ENCODE assay signal across 17 cellular contexts in the genomic region with DNA sequence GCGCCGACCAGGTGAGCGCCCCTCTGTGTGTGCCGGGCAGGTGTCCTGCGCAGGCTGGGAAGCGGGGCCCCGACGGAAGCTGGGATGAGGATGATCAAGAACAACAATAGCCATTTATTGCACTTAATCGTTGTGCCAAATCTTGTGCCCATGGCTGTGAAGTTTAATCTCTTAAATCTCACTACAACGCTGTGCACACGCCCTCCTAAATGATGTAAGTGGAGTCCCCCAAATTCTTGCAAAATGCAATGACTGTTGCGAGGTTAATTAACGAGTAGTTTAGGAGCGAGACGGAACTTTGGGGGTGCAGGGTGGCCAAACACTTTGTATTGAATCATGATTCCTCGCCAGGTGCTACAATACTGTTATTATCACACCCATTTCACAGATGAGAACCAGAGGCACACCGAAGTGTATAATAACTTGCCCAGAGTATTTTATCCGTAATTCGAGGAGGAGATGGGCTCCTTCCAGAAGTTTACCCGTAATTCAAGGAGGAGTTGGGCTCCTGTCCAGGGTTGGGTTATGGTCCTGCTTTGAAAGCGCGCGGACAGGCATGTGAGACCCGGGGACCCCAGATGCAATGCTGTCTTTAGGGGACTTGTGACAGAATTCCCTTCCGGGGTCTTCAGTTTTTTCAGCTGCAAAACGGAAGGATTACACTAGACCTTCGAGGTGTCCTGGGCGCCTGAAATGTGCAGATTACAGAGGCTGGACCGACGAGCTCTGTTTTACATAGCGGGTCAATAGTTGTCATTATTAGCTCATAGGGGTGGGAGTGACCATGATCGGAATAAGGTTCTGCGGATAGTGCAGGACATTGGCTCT. TPM values are rescaled to one million over a fixed set of nuclear protein-coding genes. Genes with fewer than 3 reads are reported as not detected.
DNase-seq lines count a peak whose midpoint lies in the region; ATAC-seq, FAIRE-seq and TF ChIP-seq lines count a peak whose summit lies in the region.
"Had no signal": no experiment of that assay in that cellular context is flagged by ENCODE, and none has a peak within 500 bp of the region (broad histone marks: within the 10 kb centered on the region; RNA-seq: fewer than 3 reads in every experiment).

No MANE protein-coding gene starts in this region.

- H3K4me2 ChIP-seq in endothelial cell of umbilical vein (ENCODE audit: insufficient read depth, low read length) = no peak overlapping the region
- peak overlapping the region; percentile 87 for H3K4me2 ChIP-seq in neural progenitor cell

- BruUV-seq in endothelial cell of umbilical vein (replicated peaks; lab: Mats Ljungman, UMichigan) = no TSS peak

- H3K4me1 Mint-ChIP-seq in T-helper 2 cell treated with Interferon-gamma antibody and Interleukin-4, amounts not matched to agents 5 μg/mL and 100 μg/mL, for 36 hours (ENCODE audit: low read depth) = no peaks in the 10 kb centered on the region
- peaks cover 22% of the 10 kb centered on the region for H3K4me1 Mint-ChIP-seq in neural progenitor cell
- peaks cover 12% of the 10 kb centered on the region for H3K4me1 Mint-ChIP-seq in type B pancreatic cell (ENCODE audit: unreplicated experiment)

- FAIRE-seq in endothelial cell of umbilical vein (lab: Jason Lieb, UNC) = no peak

- H3K4me3 ChIP-seq in endothelial cell of umbilical vein (replicated peaks in 1 of 3; ENCODE audit: insufficient read depth in 1 of 3, low read depth in 1 of 3, low read length in 3 of 3) (no peak overlapping the region), neural progenitor cell (peak overlapping the region; percentile 52)

- no peak overlapping the region for H2AFZ ChIP-seq in endothelial cell of umbilical vein (ENCODE audit: low read depth, low read length)
- H2AFZ ChIP-seq in neural progenitor cell (replicated peaks) = peak overlapping the region; percentile 70

- POLR2A ChIA-PET in endothelial cell of umbilical vein (lab: Charles Lee) = no interaction called here

- H4K20me1 ChIP-seq in endothelial cell of umbilical vein (replicated peaks; ENCODE audit: control insufficient read depth, extremely low read depth, insufficient read depth, low read length) (no peaks in the 10 kb centered on the region), neural progenitor cell (ENCODE audit: low read depth) (peaks cover 11% of the 10 kb centered on the region)

- H3K4me1 ChIP-seq in endothelial cell of umbilical vein (ENCODE audit: control insufficient read depth, extremely low read depth, insufficient read depth, low read length) (no peaks in the 10 kb centered on the region), neural progenitor cell (peaks cover 20% of the 10 kb centered on the region)

- no peak overlapping the region for H3K27ac Mint-ChIP-seq in T-helper 2 cell treated with Interferon-gamma antibody and Interleukin-4, amounts not matched to agents 5 μg/mL and 100 μg/mL, for 36 hours
- H3K27ac Mint-ChIP-seq in neural progenitor cell (no peak overlapping the region), type B pancreatic cell (no peak overlapping the region)
- H3K27ac Mint-ChIP-seq: memory B cell had no signal

- no peak overlapping the region for H3K27ac ChIP-seq in endothelial cell of umbilical vein (ENCODE audit: insufficient read depth, low read depth, low read length)
- H3K27ac ChIP-seq in neural progenitor cell = no peak overlapping the region
- H3K27ac ChIP-seq: Peyer's patch, prostate gland had no signal

- dilution Hi-C loops in endothelial cell of umbilical vein (cut with MboI; ENCODE audit: extremely low pct_ligation_motif_present, low sequenced_read_pairs) = no loop called here

- no peaks in the 10 kb centered on the region for H3K79me2 ChIP-seq in endothelial cell of umbilical vein (ENCODE audit: control insufficient read depth, insufficient read depth, low read length)
- no peaks in the 10 kb centered on the region for H3K79me2 ChIP-seq in neural progenitor cell (ENCODE audit: low read depth)

- H3K27me3 ChIP-seq in endothelial cell of umbilical vein (ENCODE audit: control insufficient read depth in 2 of 2, insufficient read depth in 2 of 2, low read length in 2 of 2) (peaks cover 61 to 62% of the 10 kb centered on the region in 2 experiments), neural progenitor cell (peaks cover 83% of the 10 kb centered on the region)

- TF ChIP-seq CTCF in endothelial cell of umbilical vein (IDR thresholded peaks at IDR 0.05; ENCODE audit: extremely low read depth in 1 of 2, insufficient read depth in 1 of 2, low read depth in 1 of 2, low read length in 2 of 2) (no peak), neural progenitor cell (IDR thresholded peaks at IDR 0.05) (no peak), type B pancreatic cell (conservative IDR thresholded peaks at IDR 0.05) (no peak)

- H3F3A ChIP-seq in neural progenitor cell (ENCODE audit: low read depth) = peaks cover 17% of the 10 kb centered on the region

- CTCF ChIA-PET in endothelial cell of umbilical vein (lab: Charles Lee) = interaction anchor here (1.9 kb wide), 1 partner anchor 13 kb away, joined by 10 read pairs; no protein-coding TSS in a partner anchor

- H3K36me3 Mint-ChIP-seq in T-helper 2 cell treated with Interferon-gamma antibody and Interleukin-4, amounts not matched to agents 5 μg/mL and 100 μg/mL, for 36 hours (ENCODE audit: low read depth) = no peaks in the 10 kb centered on the region
- H3K36me3 Mint-ChIP-seq in neural progenitor cell = no peaks in the 10 kb centered on the region
- no peaks in the 10 kb centered on the region for H3K36me3 Mint-ChIP-seq in type B pancreatic cell
- H3K36me3 Mint-ChIP-seq: memory B cell had no signal

- peak overlapping the region; percentile 5 for H3K4me3 Mint-ChIP-seq in T-helper 2 cell treated with Interferon-gamma antibody and Interleukin-4, amounts not matched to agents 5 μg/mL and 100 μg/mL, for 36 hours
- H3K4me3 Mint-ChIP-seq in neural progenitor cell (peak overlapping the region; percentile 83), type B pancreatic cell (peak overlapping the region; percentile 87)
- H3K4me3 Mint-ChIP-seq: memory B cell had no signal

- no peak overlapping the region for H3K9ac ChIP-seq in endothelial cell of umbilical vein (replicated peaks; ENCODE audit: extremely low read depth, insufficient read depth, low read length)
- H3K9ac ChIP-seq in neural progenitor cell = no peak overlapping the region

- H3K36me3 ChIP-seq in endothelial cell of umbilical vein (ENCODE audit: control insufficient read depth in 2 of 2, extremely low read depth in 1 of 2, insufficient read depth in 2 of 2, low read length in 2 of 2) = no peaks in the 10 kb centered on the region
- no peaks in the 10 kb centered on the region for H3K36me3 ChIP-seq in neural progenitor cell
- H3K36me3 ChIP-seq: Peyer's patch, prostate gland had no signal

- H3K9me1 ChIP-seq in endothelial cell of umbilical vein (replicated peaks; ENCODE audit: control insufficient read depth, extremely low read depth, insufficient read depth, low read length) = no peaks in the 10 kb centered on the region

- peaks cover 68% of the 10 kb centered on the region for H3K27me3 Mint-ChIP-seq in T-helper 2 cell treated with Interferon-gamma antibody and Interleukin-4, amounts not matched to agents 5 μg/mL and 100 μg/mL, for 36 hours (ENCODE audit: low read depth)
- H3K27me3 Mint-ChIP-seq in neural progenitor cell (ENCODE audit: insufficient read depth, low read depth) (peaks cover 63% of the 10 kb centered on the region), type B pancreatic cell (peaks cover 82% of the 10 kb centered on the region)

- DNase-seq in T-helper 2 cell treated with Interferon-gamma antibody and Interleukin-4, amounts not matched to agents 5 μg/mL and 100 μg/mL, for 36 hours (ENCODE audit: low spot score) = no peak
- DNase-seq in T-helper 2 cell = no peak
- DNase-seq in endothelial cell of umbilical vein (ENCODE audit: low read depth, low spot score) = no peak
- no peak for DNase-seq in neural progenitor cell (ENCODE audit: low spot score)
- no peak for DNase-seq in type B pancreatic cell (ENCODE audit: extremely low spot score, unreplicated experiment)
- no peak for DNase-seq in stimulated activated CD4-positive, alpha-beta T cell treated with anti-CD3 and anti-CD28 coated beads, Interleukin-2, amount 100 ng/mL, for 24 hours
- DNase-seq in EL = no peak
- DNase-seq: activated CD4-positive, alpha-beta T cell treated with anti-CD3 and anti-CD28 coated beads for 48 hours; activated T-cell treated with anti-CD3 and anti-CD28 coated beads, Interleukin-2, amount 50 U/mL, for 48 hours; aorta; Peyer's patch had no signal

- intact Hi-C loops in endothelial cell of umbilical vein (cut with micrococcal nuclease) = no loop called here

- no peak for ATAC-seq in GM21515 (IDR thresholded peaks at IDR 0.05; ENCODE audit: unreplicated experiment)

- H3K9me3 Mint-ChIP-seq in T-helper 2 cell treated with Interferon-gamma antibody and Interleukin-4, amounts not matched to agents 5 μg/mL and 100 μg/mL, for 36 hours = no peaks in the 10 kb centered on the region
- no peaks in the 10 kb centered on the region for H3K9me3 Mint-ChIP-seq in neural progenitor cell
- H3K9me3 Mint-ChIP-seq in type B pancreatic cell = no peaks in the 10 kb centered on the region
- H3K9me3 Mint-ChIP-seq: memory B cell had no signal

- no peak for TF ChIP-seq POLR2A in endothelial cell of umbilical vein (IDR thresholded peaks at IDR 0.05; ENCODE audit: low read depth, low read length)

- H3K9me3 ChIP-seq in endothelial cell of umbilical vein (replicated peaks; ENCODE audit: control insufficient read depth, insufficient read depth, low read length) (no peaks in the 10 kb centered on the region), neural progenitor cell (ENCODE audit: low read depth) (no peaks in the 10 kb centered on the region)
- H3K9me3 ChIP-seq: Peyer's patch, prostate gland had no signal

RNA-seq across cellular contexts. Expression of a gene that starts 1.0 kb away (rescaled TPM):
- total RNA-seq in endothelial cell of umbilical vein (not detected in 2 replicates), neural progenitor cell (ENCODE audit: low replicate concordance) (0.04 and 0.06 TPM in 2 replicates), type B pancreatic cell (ENCODE audit: low replicate concordance) (0.70 and 1.2 TPM in 2 replicates)
- not detected in 2 replicates for polyA plus RNA-seq in endothelial cell of umbilical vein
- polyA plus RNA-seq in endothelial cell of umbilical vein (2011; cell fraction: cytosol; rRNA removed) = not detected in 2 replicates
- not detected in 2 replicates for polyA plus RNA-seq in endothelial cell of umbilical vein (2011; cell fraction: nucleus; rRNA removed)
- polyA plus RNA-seq in endothelial cell of umbilical vein (2012) = not detected in 2 replicates
- not detected in 2 replicates for polyA minus RNA-seq in endothelial cell of umbilical vein
- not detected for polyA minus RNA-seq in endothelial cell of umbilical vein (2011; cell fraction: cytosol; rRNA and poly(A)+ RNA removed)
- polyA minus RNA-seq in endothelial cell of umbilical vein (2011; cell fraction: nucleus; rRNA and poly(A)+ RNA removed) = not detected in 2 replicates
- total RNA-seq: A172; NCI-H460; T-helper 1 cell treated with Interleukin-12 subunit alpha and Interleukin-12 subunit beta and Interleukin-4 antibody, amounts not matched to agents 30 ng/mL and 1 ng/mL, for 36 hours had no signal

RNA-seq across cellular contexts. Expression of a gene that starts 33.5 kb away (rescaled TPM):
- total RNA-seq in endothelial cell of umbilical vein (not detected in 2 replicates), neural progenitor cell (ENCODE audit: low replicate concordance) (0.28 TPM in 1 of 2 replicates, not detected in the other), type B pancreatic cell (ENCODE audit: low replicate concordance) (30.3 and 54.3 TPM in 2 replicates)
- polyA plus RNA-seq in endothelial cell of umbilical vein = not detected in 2 replicates
- not detected in 2 replicates for polyA plus RNA-seq in endothelial cell of umbilical vein (2011; cell fraction: cytosol; rRNA removed)
- polyA plus RNA-seq in endothelial cell of umbilical vein (2011; cell fraction: nucleus; rRNA removed) = not detected in 2 replicates
- polyA plus RNA-seq in endothelial cell of umbilical vein (2012) = 3.5 and 5.9 TPM in 2 replicates
- polyA minus RNA-seq in endothelial cell of umbilical vein = not detected in 2 replicates
- polyA minus RNA-seq in endothelial cell of umbilical vein (2011; cell fraction: cytosol; rRNA and poly(A)+ RNA removed) = not detected
- polyA minus RNA-seq in endothelial cell of umbilical vein (2011; cell fraction: nucleus; rRNA and poly(A)+ RNA removed) = not detected in 2 replicates
- total RNA-seq: A172; NCI-H460; T-helper 1 cell treated with Interleukin-12 subunit alpha and Interleukin-12 subunit beta and Interleukin-4 antibody, amounts not matched to agents 30 ng/mL and 1 ng/mL, for 36 hours had no signal

RNA-seq across cellular contexts. Expression of a gene that starts 44.8 kb away (rescaled TPM):
- total RNA-seq in endothelial cell of umbilical vein = not detected in 2 replicates
- not detected in 2 replicates for polyA plus RNA-seq in endothelial cell of umbilical vein
- polyA plus RNA-seq in endothelial cell of umbilical vein (2011; cell fraction: cytosol; rRNA removed) = not detected in 2 replicates
- polyA plus RNA-seq in endothelial cell of umbilical vein (2011; cell fraction: nucleus; rRNA removed) = not detected in 2 replicates
- 0.07 and 0.40 TPM in 2 replicates for polyA plus RNA-seq in endothelial cell of umbilical vein (2012)
- polyA minus RNA-seq in endothelial cell of umbilical vein = not detected in 2 replicates
- not detected for polyA minus RNA-seq in endothelial cell of umbilical vein (2011; cell fraction: cytosol; rRNA and poly(A)+ RNA removed)
- not detected in 2 replicates for polyA minus RNA-seq in endothelial cell of umbilical vein (2011; cell fraction: nucleus; rRNA and poly(A)+ RNA removed)
- not detected in 2 replicates for total RNA-seq in neural progenitor cell (ENCODE audit: low replicate concordance)
- not detected in 2 replicates for total RNA-seq in type B pancreatic cell (ENCODE audit: low replicate concordance)
- total RNA-seq: A172; aorta; NCI-H460; Peyer's patch; prostate gland; T-helper 1 cell treated with Interleukin-12 subunit alpha and Interleukin-12 subunit beta and Interleukin-4 antibody, amounts not matched to agents 30 ng/mL and 1 ng/mL, for 36 hours had no signal
- polyA plus RNA-seq: aorta had no signal

Comparison
In these comparisons a context has a peak if more than half of its experiments do, and no peak if none do; other contexts are left out.
1. H3K4me3 Mint-ChIP-seq: peak in every context shown above with its lines; median percentile 87 in type B pancreatic cell; 83 in neural progenitor cell; 5 in T-helper 2 cell treated with Interferon-gamma antibody and Interleukin-4, amounts not matched to agents 5 μg/mL and 100 μg/mL, for 36 hours.
2. RNA of a gene that starts 33.5 kb away (total RNA-seq): 30.3 to 54.3 TPM in type B pancreatic cell; 0.28 TPM in neural progenitor cell and not detected in endothelial cell of umbilical vein; every median in the first group is over 10 times any median in the second.